2 cellular contexts compared by ENCODE assay signal in genomic region chr15:56972426-56972825, GRCh38.
TF ChIP-seq lines count a peak whose summit lies in the region.

No MANE protein-coding gene starts in this region.

TF ChIP-seq in A549, 52 proteins besides CTCF, POLR2A, EP300 and RAD21 (continued from another document):
- TF ChIP-seq HMGXB4 (CRISPR knock-in tag; IDR thresholded peaks at IDR 0.05; ENCODE audit: borderline replicate concordance) (no peak), RFX5 (IDR thresholded peaks at IDR 0.05) (no peak), PBX3 (IDR thresholded peaks at IDR 0.05) (no peak), MAFK (IDR thresholded peaks at IDR 0.05; ENCODE audit: partially characterized antibody) (no peak), CBX8 (IDR thresholded peaks at IDR 0.05) (no peak), SREBF2 (IDR thresholded peaks at IDR 0.05) (no peak), HOXB13 (CRISPR knock-in tag; IDR thresholded peaks at IDR 0.05; ENCODE audit: low read depth) (no peak), FOSB (CRISPR knock-in tag; IDR thresholded peaks at IDR 0.05) (no peak), EHMT2 (IDR thresholded peaks at IDR 0.05; ENCODE audit: low read depth) (no peak), BCL3 (IDR thresholded peaks at IDR 0.05) (no peak), RNF2 (IDR thresholded peaks at IDR 0.05; ENCODE audit: borderline replicate concordance, low read depth) (no peak)
TF ChIP-seq in A549: peak in this region for 0.

TF ChIP-seq in WTC11, 78 proteins besides CTCF, POLR2A, EP300 and RAD21 (continued from another document):
- TF ChIP-seq E2F5 (CRISPR knock-in tag; IDR thresholded peaks at IDR 0.05), result no peak
- no peak for TF ChIP-seq PRRX2 (CRISPR knock-in tag; IDR thresholded peaks at IDR 0.05)
- TF ChIP-seq CREM (CRISPR knock-in tag; IDR thresholded peaks at IDR 0.05), result no peak
- TF ChIP-seq, protein P1, sequence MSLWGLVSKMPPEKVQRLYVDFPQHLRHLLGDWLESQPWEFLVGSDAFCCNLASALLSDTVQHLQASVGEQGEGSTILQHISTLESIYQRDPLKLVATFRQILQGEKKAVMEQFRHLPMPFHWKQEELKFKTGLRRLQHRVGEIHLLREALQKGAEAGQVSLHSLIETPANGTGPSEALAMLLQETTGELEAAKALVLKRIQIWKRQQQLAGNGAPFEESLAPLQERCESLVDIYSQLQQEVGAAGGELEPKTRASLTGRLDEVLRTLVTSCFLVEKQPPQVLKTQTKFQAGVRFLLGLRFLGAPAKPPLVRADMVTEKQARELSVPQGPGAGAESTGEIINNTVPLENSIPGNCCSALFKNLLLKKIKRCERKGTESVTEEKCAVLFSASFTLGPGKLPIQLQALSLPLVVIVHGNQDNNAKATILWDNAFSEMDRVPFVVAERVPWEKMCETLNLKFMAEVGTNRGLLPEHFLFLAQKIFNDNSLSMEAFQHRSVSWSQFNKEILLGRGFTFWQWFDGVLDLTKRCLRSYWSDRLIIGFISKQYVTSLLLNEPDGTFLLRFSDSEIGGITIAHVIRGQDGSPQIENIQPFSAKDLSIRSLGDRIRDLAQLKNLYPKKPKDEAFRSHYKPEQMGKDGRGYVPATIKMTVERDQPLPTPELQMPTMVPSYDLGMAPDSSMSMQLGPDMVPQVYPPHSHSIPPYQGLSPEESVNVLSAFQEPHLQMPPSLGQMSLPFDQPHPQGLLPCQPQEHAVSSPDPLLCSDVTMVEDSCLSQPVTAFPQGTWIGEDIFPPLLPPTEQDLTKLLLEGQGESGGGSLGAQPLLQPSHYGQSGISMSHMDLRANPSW (CRISPR knock-in tag; conservative IDR thresholded peaks at IDR 0.05; ENCODE audit: low read depth), result no peak
- TF ChIP-seq MXD4 (CRISPR knock-in tag; IDR thresholded peaks at IDR 0.05; ENCODE audit: borderline replicate concordance), result no peak
- TF ChIP-seq IRF2 (CRISPR knock-in tag; IDR thresholded peaks at IDR 0.05; ENCODE audit: borderline replicate concordance, low read depth), result no peak
- no peak for TF ChIP-seq SMAD3 (CRISPR knock-in tag; IDR thresholded peaks at IDR 0.05; ENCODE audit: borderline replicate concordance)
- no peak for TF ChIP-seq NFATC4 (CRISPR knock-in tag; IDR thresholded peaks at IDR 0.05)
- no peak for TF ChIP-seq SP1 (CRISPR knock-in tag; conservative IDR thresholded peaks at IDR 0.05)
- no peak for TF ChIP-seq ZNF263 (CRISPR knock-in tag; IDR thresholded peaks at IDR 0.05; ENCODE audit: low read depth)
- TF ChIP-seq ZNF281 (CRISPR knock-in tag; IDR thresholded peaks at IDR 0.05), result no peak
- no peak for TF ChIP-seq NR1H2 (CRISPR knock-in tag; IDR thresholded peaks at IDR 0.05)
- TF ChIP-seq CREB1 (CRISPR knock-in tag; IDR thresholded peaks at IDR 0.05), result no peak
- no peak for TF ChIP-seq OVOL2 (CRISPR knock-in tag; IDR thresholded peaks at IDR 0.05; ENCODE audit: borderline replicate concordance)
